11 cellular contexts compared by ENCODE assay signal in genomic region chr12:124694846-124695497, GRCh38.
A peak's percentile ranks its signal among the peaks of the same experiment; 100 is the strongest.
DNase-seq lines count a peak whose midpoint lies in the region; ATAC-seq, FAIRE-seq and TF ChIP-seq lines count a peak whose summit lies in the region.
"Had no signal": no experiment of that assay in that cellular context is flagged by ENCODE, and none has a peak within 500 bp of the region (broad histone marks: within the 10 kb centered on the region; RNA-seq: fewer than 3 reads in every experiment).

No MANE protein-coding gene starts in this region.

- intact Hi-C loops in right lobe of liver (cut with DNase I), result no loop called here
- intact Hi-C loops in HepG2 (cut with micrococcal nuclease; ENCODE audit: unreplicated experiment), result no loop called here
- intact Hi-C loops in left cardiac atrium (cut with DNase I), result no loop called here
- intact Hi-C loops in Caco-2 (cut with micrococcal nuclease; ENCODE audit: unreplicated experiment), result no loop called here

- no peaks in the 10 kb centered on the region for H4K20me1 ChIP-seq in HepG2 (ENCODE audit: insufficient read depth, low read length)

- H3K27ac ChIP-seq in right lobe of liver (no peak overlapping the region), HepG2 (ENCODE audit: extremely low read length, insufficient read depth, low read length) (no peak overlapping the region), small intestine (ENCODE audit: low read depth in 1 of 2, low read length in 1 of 2) (peak overlapping the region in 1 of 2 donors; percentile 8)
- H3K27ac ChIP-seq: pancreas had no signal

- H3K27me3 ChIP-seq in right lobe of liver, result no peaks in the 10 kb centered on the region
- peaks cover 2 to 46% of the 10 kb centered on the region in 2 experiments for H3K27me3 ChIP-seq in HepG2 (ENCODE audit: control insufficient read depth in 1 of 2, insufficient read depth in 2 of 2, low read length in 2 of 2)
- H3K27me3 ChIP-seq in small intestine (ENCODE audit: control insufficient read depth in 2 of 2, insufficient read depth in 2 of 2, low read length in 2 of 2), result no peaks in the 10 kb centered on the region
- no peaks in the 10 kb centered on the region for H3K27me3 ChIP-seq in Caco-2 (replicated peaks; ENCODE audit: control insufficient read depth, insufficient read depth, low read length)
- H3K27me3 ChIP-seq: pancreas had no signal

- TF ChIP-seq CTCF in right lobe of liver (IDR thresholded peaks at IDR 0.05), result no peak
- TF ChIP-seq CTCF in HepG2 (CRISPR knock-in tag; IDR thresholded peaks at IDR 0.05), result no peak
- no peak for TF ChIP-seq CTCF in Caco-2 (IDR thresholded peaks at IDR 0.05; ENCODE audit: insufficient read depth in 1 of 2, low read depth in 1 of 2, low read length in 1 of 2, severe bottlenecking in 1 of 2, unreplicated experiment in 1 of 2)

- H3K4me1 Mint-ChIP-seq in activated naive CD8-positive, alpha-beta T cell treated with anti-CD3 and anti-CD28 coated beads, Interleukin-2, amount 50 U/mL, for 24 hours, result peaks cover 21% of the 10 kb centered on the region
- peaks cover 12% of the 10 kb centered on the region for H3K4me1 Mint-ChIP-seq in Caco-2 (ENCODE audit: low read depth, unreplicated experiment)

- no peaks in the 10 kb centered on the region for H3K36me3 ChIP-seq in right lobe of liver
- no peaks in the 10 kb centered on the region for H3K36me3 ChIP-seq in HepG2 (replicated peaks in 1 of 2; ENCODE audit: control insufficient read depth in 1 of 2, insufficient read depth in 2 of 2, low read length in 2 of 2)
- no peaks in the 10 kb centered on the region for H3K36me3 ChIP-seq in small intestine (ENCODE audit: control insufficient read depth in 2 of 2, insufficient read depth in 2 of 2, low read length in 2 of 2)
- no peaks in the 10 kb centered on the region for H3K36me3 ChIP-seq in Caco-2 (ENCODE audit: control insufficient read depth, insufficient read depth, low read length)
- H3K36me3 ChIP-seq: pancreas had no signal

- POLR2A ChIA-PET in HepG2 (lab: Yijun Ruan, JAX) (no interaction called here), Caco-2 (lab: Charles Lee) (no interaction called here)

- no peak overlapping the region for H2AFZ ChIP-seq in HepG2 (ENCODE audit: low read length)

- no peak overlapping the region for H3K4me3 Mint-ChIP-seq in activated naive CD8-positive, alpha-beta T cell treated with anti-CD3 and anti-CD28 coated beads, Interleukin-2, amount 50 U/mL, for 24 hours
- no peak overlapping the region for H3K4me3 Mint-ChIP-seq in Caco-2 (ENCODE audit: unreplicated experiment)
- H3K4me3 Mint-ChIP-seq: activated B cell treated with CpG ODN at 0.5 μM for 24 hours had no signal

- no peak for TF ChIP-seq EP300 in HepG2 (IDR thresholded peaks at IDR 0.05; ENCODE audit: low read depth in 2 of 2, low read length in 2 of 2)
- no peak for TF ChIP-seq EP300 in HepG2 (CRISPR knock-in tag; IDR thresholded peaks at IDR 0.05; ENCODE audit: borderline replicate concordance)

- WGBS in right lobe of liver (ENCODE audit: insufficient coverage, low coverage, low lambda C conversion rate, missing lambda C conversion rate), result 59% methylated on average over 6 of the region's 14 CpGs
- 49% methylated on average over 9 of the region's 14 CpGs for WGBS in HepG2 (ENCODE audit: low lambda C conversion rate)
- 81 to 84% (median 83%) methylated on average over 14 of the region's 14 CpGs for WGBS in small intestine, 3 donors

- no peak for FAIRE-seq in HepG2 (lab: Jason Lieb, UNC)
- FAIRE-seq in small intestine (lab: Jason Lieb, UNC), result no peak
- FAIRE-seq: pancreas had no signal

- no peaks in the 10 kb centered on the region for H3K9me3 ChIP-seq in right lobe of liver
- no peaks in the 10 kb centered on the region for H3K9me3 ChIP-seq in HepG2 (ENCODE audit: low read length)
- no peaks in the 10 kb centered on the region for H3K9me3 ChIP-seq in small intestine (ENCODE audit: control insufficient read depth, low read depth)
- H3K9me3 ChIP-seq in Caco-2, result 0 out of 2 replicates have a peak, but pooled peaks cover 3% of the 10 kb centered on the region
- H3K9me3 ChIP-seq: pancreas had no signal

- in situ Hi-C loops in HepG2 (cut with HindIII; ENCODE audit: extremely low pct_ligation_motif_present, low pct_unique_long_range_greater_than_20kb), result no loop called here

- H3K36me3 Mint-ChIP-seq in activated naive CD8-positive, alpha-beta T cell treated with anti-CD3 and anti-CD28 coated beads, Interleukin-2, amount 50 U/mL, for 24 hours (ENCODE audit: low read depth), result peaks cover 2% of the 10 kb centered on the region
- peaks cover 6% of the 10 kb centered on the region for H3K36me3 Mint-ChIP-seq in Caco-2 (ENCODE audit: insufficient read depth, unreplicated experiment)

- H3K9ac ChIP-seq in HepG2 (ENCODE audit: insufficient read depth, low read depth, low read length), result no peak overlapping the region

- ATAC-seq in right lobe of liver, result peak; percentile 48 to 72 (median 64)
- no peak for ATAC-seq in HepG2
- ATAC-seq in activated naive CD8-positive, alpha-beta T cell treated with anti-CD3 and anti-CD28 coated beads, Interleukin-2, amount 50 U/mL, for 24 hours, result no peak
- ATAC-seq in left cardiac atrium, result peak; percentile 54 to 65

- no TSS peak for BruUV-seq in HepG2 (replicated peaks; lab: Mats Ljungman, UMichigan)
- BruUV-seq in Caco-2 (replicated peaks; lab: Mats Ljungman, UMichigan), result no TSS peak

- H3K4me3 ChIP-seq in right lobe of liver (no peak overlapping the region), HepG2 (replicated peaks in 1 of 3; ENCODE audit: insufficient read depth in 1 of 3, low read depth in 2 of 3, low read length in 3 of 3) (no peak overlapping the region), small intestine (ENCODE audit: low read depth in 1 of 2, low read length in 2 of 2) (no peak overlapping the region), Caco-2 (ENCODE audit: low read depth, low read length) (no peak overlapping the region)
- H3K4me3 ChIP-seq: pancreas had no signal

- no peak overlapping the region for H3K4me2 ChIP-seq in HepG2 (ENCODE audit: low read depth, low read length)

- no peak for TF ChIP-seq RAD21 in HepG2 (CRISPR knock-in tag; IDR thresholded peaks at IDR 0.05)

- DNase-seq in right lobe of liver, result no peak
- DNase-seq in HepG2 (ENCODE audit: low spot score), result no peak
- no peak for DNase-seq in activated naive CD8-positive, alpha-beta T cell treated with anti-CD3 and anti-CD28 coated beads, Interleukin-2, amount 50 U/mL, for 24 hours
- DNase-seq in left cardiac atrium, result peak; percentile 86
- no peak for DNase-seq in small intestine
- no peak for DNase-seq in Caco-2
- no peak for DNase-seq in SW 1271 (lab: John Stamatoyannopoulos, UW)
- no peak for DNase-seq in occipital lobe (lab: John Stamatoyannopoulos, UW)
- DNase-seq: activated B cell treated with CpG ODN at 0.5 μM for 24 hours, NCI-H1417 treated with DMSO at 0.1 percent for 48 hours, pancreas had no signal

- peaks cover 4% of the 10 kb centered on the region for H3K9me3 Mint-ChIP-seq in activated naive CD8-positive, alpha-beta T cell treated with anti-CD3 and anti-CD28 coated beads, Interleukin-2, amount 50 U/mL, for 24 hours
- no peaks in the 10 kb centered on the region for H3K9me3 Mint-ChIP-seq in Caco-2 (ENCODE audit: unreplicated experiment)

- CTCF ChIA-PET in HepG2 (lab: Yijun Ruan, JAX; ENCODE audit: low intra/inter-chr PET ratio, low total read pairs), result no interaction called here
- CTCF ChIA-PET in Caco-2 (lab: Charles Lee), result interaction anchor here (0.7 kb wide), 1 partner anchor 12 kb away, joined by 3 read pairs; no protein-coding TSS in a partner anchor

- no peaks in the 10 kb centered on the region for H3K79me2 ChIP-seq in HepG2 (ENCODE audit: insufficient read depth, low read length)

- H3K4me1 ChIP-seq in right lobe of liver, result no peaks in the 10 kb centered on the region
- peaks cover 9% of the 10 kb centered on the region for H3K4me1 ChIP-seq in HepG2 (ENCODE audit: insufficient read depth, low read length)
- no peaks in the 10 kb centered on the region for H3K4me1 ChIP-seq in small intestine (ENCODE audit: control insufficient read depth in 2 of 2, insufficient read depth in 1 of 2, low read depth in 1 of 2, low read length in 1 of 2)
- H3K4me1 ChIP-seq in Caco-2, result no peaks in the 10 kb centered on the region; the same call in 1 of the 2 replicates

- peaks cover 2% of the 10 kb centered on the region for H3K27me3 Mint-ChIP-seq in activated naive CD8-positive, alpha-beta T cell treated with anti-CD3 and anti-CD28 coated beads, Interleukin-2, amount 50 U/mL, for 24 hours
- H3K27me3 Mint-ChIP-seq in Caco-2 (ENCODE audit: insufficient read depth, unreplicated experiment), result no peaks in the 10 kb centered on the region

- H3K27ac Mint-ChIP-seq in activated naive CD8-positive, alpha-beta T cell treated with anti-CD3 and anti-CD28 coated beads, Interleukin-2, amount 50 U/mL, for 24 hours, result peak overlapping the region; percentile 62
- H3K27ac Mint-ChIP-seq in Caco-2 (ENCODE audit: unreplicated experiment), result no peak overlapping the region
- H3K27ac Mint-ChIP-seq: activated B cell treated with CpG ODN at 0.5 μM for 24 hours had no signal

- no peak for TF ChIP-seq POLR2A in right lobe of liver (IDR thresholded peaks at IDR 0.05)
- TF ChIP-seq POLR2A in HepG2 (IDR thresholded peaks at IDR 0.05; ENCODE audit: insufficient read depth in 1 of 2, low read depth in 2 of 2, low read length in 2 of 2), result no peak

Comparison
In these comparisons a context has a peak if more than half of its experiments do, and no peak if none do; other contexts are left out.
1. ATAC-seq: peak in right lobe of liver (4 of 4) and left cardiac atrium (2 of 2); none in HepG2 (single experiment) and activated naive CD8-positive, alpha-beta T cell treated with anti-CD3 and anti-CD28 coated beads, Interleukin-2, amount 50 U/mL, for 24 hours (single experiment).